ENCODE assay signal across 9 cellular contexts in genomic region chr1:247110627-247111258, GRCh38. TPM values are rescaled to one million over a fixed set of nuclear protein-coding genes. Genes with fewer than 3 reads are reported as not detected.
DNase-seq lines count a peak whose midpoint lies in the region; ATAC-seq, FAIRE-seq and TF ChIP-seq lines count a peak whose summit lies in the region.
"Had no signal": no experiment of that assay in that cellular context is flagged by ENCODE, and none has a peak within 500 bp of the region (broad histone marks: within the 10 kb centered on the region; RNA-seq: fewer than 3 reads in every experiment).

No MANE protein-coding gene starts in this region.

- WGBS in H1 (ENCODE audit: extremely low coverage in 1 of 2, insufficient coverage in 1 of 2, insufficient read length in 1 of 2, insufficient replicate concordance in 2 of 2, low coverage in 1 of 2, low lambda C conversion rate in 2 of 2, missing lambda C conversion rate in 1 of 2), 2 experiments = 21% methylated on average over 28 of the region's 30 CpGs; no CpG with 5 or more reads in 1 of the 2 experiments

- CTCF ChIA-PET in H1 (lab: Charles Lee; ENCODE audit: partially characterized antibody) = interaction anchor here (0.6 to 1.3 kb wide), 3 partner anchors 9 to 135 kb away, joined by 3 to 5 read pairs (median 3); no protein-coding TSS in a partner anchor

- peak overlapping the region in 1 of 3 donors; percentile 29 for H3K27ac Mint-ChIP-seq in CD4-positive, CD25-positive, alpha-beta regulatory T cell
- no peak overlapping the region for H3K27ac Mint-ChIP-seq in T-helper 1 cell treated with Interleukin-12 subunit alpha and Interleukin-12 subunit beta and Interleukin-4 antibody, amounts not matched to agents 30 μg/mL and 1 μg/mL, for 36 hours
- peak overlapping the region; percentile 77 to 91 (median 87) for H3K27ac Mint-ChIP-seq in nephron
- peak overlapping the region; percentile 88 for H3K27ac Mint-ChIP-seq in type B pancreatic cell

- H2BK5ac ChIP-seq in H1 (ENCODE audit: low read depth, low read length) = no peak overlapping the region

- peaks cover 0 to 3% of the 10 kb centered on the region in 2 experiments for H4K20me1 ChIP-seq in H1 (replicated peaks in 1 of 2; ENCODE audit: control insufficient read depth in 1 of 2, insufficient read depth in 2 of 2, low read length in 2 of 2)

- peaks cover 20% of the 10 kb centered on the region for H3K4me1 ChIP-seq in CD4-positive, CD25-positive, alpha-beta regulatory T cell (ENCODE audit: control insufficient read depth, insufficient read depth, low read length, poor library complexity, severe bottlenecking)
- H3K4me1 ChIP-seq in H1 (replicated peaks in 1 of 4; ENCODE audit: control insufficient read depth in 3 of 4, insufficient read depth in 4 of 4, low read length in 3 of 4) = peaks cover 0 to 6% (median 5%) of the 10 kb centered on the region in 4 experiments; a peak in 6 of 7 replicates

- ATAC-seq in CD4-positive, CD25-positive, alpha-beta regulatory T cell (ENCODE audit: low read depth in 2 of 2) = no peak

- TF ChIP-seq CTCF in H1 (IDR thresholded peaks at IDR 0.05; ENCODE audit: control extremely low read depth in 1 of 3, insufficient read depth in 1 of 3, low read depth in 1 of 3, low read length in 3 of 3) = no peak
- no peak for TF ChIP-seq CTCF in nephron (IDR thresholded peaks at IDR 0.05; ENCODE audit: unreplicated experiment in 3 of 3)
- TF ChIP-seq CTCF in type B pancreatic cell (conservative IDR thresholded peaks at IDR 0.05) = no peak

- FAIRE-seq in H1 (lab: Jason Lieb, UNC) = no peak
- FAIRE-seq: colon had no signal

- peak in 1 of 3 donors; percentile 33 for DNase-seq in CD4-positive, CD25-positive, alpha-beta regulatory T cell
- no peak for DNase-seq in H1 (ENCODE audit: low read depth in 1 of 2, low spot score in 2 of 2)
- DNase-seq in type B pancreatic cell (ENCODE audit: extremely low spot score, unreplicated experiment) = no peak
- DNase-seq in NCI-H2029 treated with DMSO at 0.1 percent for 48 hours (lab: John Stamatoyannopoulos, UW) = no peak
- DNase-seq in SIG-M5 treated with dmso at 0.1 percent for 504 hours (lab: John Stamatoyannopoulos, UW; ENCODE audit: unreplicated experiment) = no peak
- no peak for DNase-seq in GOT3 (lab: John Stamatoyannopoulos, UW)

- no peak overlapping the region for H2BK120ac ChIP-seq in H1 (replicated peaks; ENCODE audit: low read depth, low read length)

- H3K36me3 Mint-ChIP-seq in CD4-positive, CD25-positive, alpha-beta regulatory T cell = no peaks in the 10 kb centered on the region
- H3K36me3 Mint-ChIP-seq in T-helper 1 cell treated with Interleukin-12 subunit alpha and Interleukin-12 subunit beta and Interleukin-4 antibody, amounts not matched to agents 30 μg/mL and 1 μg/mL, for 36 hours (ENCODE audit: low read depth) = no peaks in the 10 kb centered on the region
- peaks cover 27% of the 10 kb centered on the region for H3K36me3 Mint-ChIP-seq in nephron (ENCODE audit: low read depth)
- H3K36me3 Mint-ChIP-seq in type B pancreatic cell = peaks cover 12% of the 10 kb centered on the region

- H4K8ac ChIP-seq in H1 (ENCODE audit: extremely low read depth, insufficient read depth, low read length) = peak overlapping the region; percentile 41; the same call in 1 of the 2 replicates

- peaks cover 16% of the 10 kb centered on the region; the same call in 1 of the 2 replicates for H3K23me2 ChIP-seq in H1 (ENCODE audit: low read depth, low read length)

- H3K4me2 ChIP-seq in H1 (ENCODE audit: insufficient read depth in 1 of 2, low read depth in 2 of 2, low read length in 2 of 2) = peak overlapping the region; percentile 47 to 94

- no peak overlapping the region for H4K5ac ChIP-seq in H1 (ENCODE audit: insufficient read length, low read depth, low read length)

- H3K79me2 ChIP-seq in H1 (ENCODE audit: control insufficient read depth in 1 of 2, insufficient read depth in 2 of 2, low read length in 2 of 2) = no peaks in the 10 kb centered on the region

- H3K79me1 ChIP-seq in H1 (ENCODE audit: low read depth, low read length) = no peaks in the 10 kb centered on the region

- no peak; a peak in 1 of 3 replicates for TF ChIP-seq POLR2A in H1 (IDR thresholded peaks at IDR 0.05; ENCODE audit: control extremely low read depth in 1 of 2, low read depth in 2 of 2, low read length in 2 of 2)

- no peak overlapping the region for H2BK20ac ChIP-seq in H1 (ENCODE audit: low read length)

- no peak overlapping the region for H2BK15ac ChIP-seq in H1 (ENCODE audit: low read length)

- H3K18ac ChIP-seq in H1 (ENCODE audit: extremely low read depth, low read length) = no peak overlapping the region

- H3K27me3 ChIP-seq in CD4-positive, CD25-positive, alpha-beta regulatory T cell (ENCODE audit: control insufficient read depth, insufficient read depth, low read length) = peaks cover 20% of the 10 kb centered on the region
- H3K27me3 ChIP-seq in H1 (replicated peaks in 1 of 4; ENCODE audit: control insufficient read depth in 3 of 4, extremely low read depth in 1 of 4, insufficient read depth in 3 of 4, low read length in 3 of 4) = peaks cover 2 to 32% (median 15%) of the 10 kb centered on the region in 4 experiments

- H3K9me3 ChIP-seq in CD4-positive, CD25-positive, alpha-beta regulatory T cell (ENCODE audit: control insufficient read depth in 2 of 2, low read length in 2 of 2) = no peaks in the 10 kb centered on the region
- no peaks in the 10 kb centered on the region for H3K9me3 ChIP-seq in H1 (ENCODE audit: insufficient read depth in 2 of 2, low read depth in 1 of 2, low read length in 1 of 2)

- H3K14ac ChIP-seq in H1 (ENCODE audit: insufficient read length) = no peak overlapping the region

- no peak overlapping the region; a peak in 1 of 7 replicates for H3K9ac ChIP-seq in H1 (replicated peaks in 1 of 4; ENCODE audit: extremely low read depth in 1 of 4, low read depth in 3 of 4, low read length in 3 of 4)

- H2AK5ac ChIP-seq in H1 (ENCODE audit: low read depth, low read length) = no peak overlapping the region

- TF ChIP-seq RAD21 in H1 (IDR thresholded peaks at IDR 0.05 in 1 of 2, conservative IDR thresholded peaks at IDR 0.05 in 1 of 2; ENCODE audit: low read depth in 2 of 2, low read length in 2 of 2) = no peak

- no peak overlapping the region for H2BK12ac ChIP-seq in H1 (ENCODE audit: low read depth, low read length)

- H3K9me3 Mint-ChIP-seq in CD4-positive, CD25-positive, alpha-beta regulatory T cell = peaks cover 0 to 3% (median 0%) of the 10 kb centered on the region in 7 donors
- H3K9me3 Mint-ChIP-seq in T-helper 1 cell treated with Interleukin-12 subunit alpha and Interleukin-12 subunit beta and Interleukin-4 antibody, amounts not matched to agents 30 μg/mL and 1 μg/mL, for 36 hours = peaks cover 16% of the 10 kb centered on the region
- H3K9me3 Mint-ChIP-seq in nephron (peaks cover 2% of the 10 kb centered on the region), type B pancreatic cell (no peaks in the 10 kb centered on the region)

- H3K4me1 Mint-ChIP-seq in CD4-positive, CD25-positive, alpha-beta regulatory T cell = peaks cover 5 to 13% (median 6%) of the 10 kb centered on the region in 4 donors
- peaks cover 4% of the 10 kb centered on the region for H3K4me1 Mint-ChIP-seq in T-helper 1 cell treated with Interleukin-12 subunit alpha and Interleukin-12 subunit beta and Interleukin-4 antibody, amounts not matched to agents 30 μg/mL and 1 μg/mL, for 36 hours (ENCODE audit: low read depth)
- H3K4me1 Mint-ChIP-seq in nephron (peaks cover 11% of the 10 kb centered on the region), type B pancreatic cell (ENCODE audit: unreplicated experiment) (peaks cover 10% of the 10 kb centered on the region)

- no peak for TF ChIP-seq EP300 in H1 (IDR thresholded peaks at IDR 0.05; ENCODE audit: borderline replicate concordance in 1 of 2, low read depth in 2 of 2, low read length in 2 of 2)

- peaks cover 42% of the 10 kb centered on the region for H3K27me3 Mint-ChIP-seq in CD4-positive, CD25-positive, alpha-beta regulatory T cell
- peaks cover 63% of the 10 kb centered on the region for H3K27me3 Mint-ChIP-seq in T-helper 1 cell treated with Interleukin-12 subunit alpha and Interleukin-12 subunit beta and Interleukin-4 antibody, amounts not matched to agents 30 μg/mL and 1 μg/mL, for 36 hours (ENCODE audit: low read depth)
- H3K27me3 Mint-ChIP-seq in nephron (ENCODE audit: low read depth) (peaks cover 3% of the 10 kb centered on the region), type B pancreatic cell (peaks cover 4% of the 10 kb centered on the region)

- H3K4me3 Mint-ChIP-seq in CD4-positive, CD25-positive, alpha-beta regulatory T cell = peak overlapping the region; percentile 62 to 85 (median 71)
- H3K4me3 Mint-ChIP-seq in T-helper 1 cell treated with Interleukin-12 subunit alpha and Interleukin-12 subunit beta and Interleukin-4 antibody, amounts not matched to agents 30 μg/mL and 1 μg/mL, for 36 hours = peak overlapping the region; percentile 59
- peak overlapping the region; percentile 83 to 88 (median 85) for H3K4me3 Mint-ChIP-seq in nephron
- H3K4me3 Mint-ChIP-seq in type B pancreatic cell = peak overlapping the region; percentile 91

- H3K56ac ChIP-seq in H1 (replicated peaks; ENCODE audit: insufficient read length, low read depth, low read length) = no peak overlapping the region

- POLR2A ChIA-PET in H1 (lab: Charles Lee; ENCODE audit: partially characterized antibody) = interaction anchor here (1.5 kb wide), 1 partner anchor 180 kb away, joined by 4 read pairs; no protein-coding TSS in a partner anchor

- no peak overlapping the region for H3K4ac ChIP-seq in H1 (replicated peaks; ENCODE audit: insufficient read length, low read depth, low read length)

- no peak overlapping the region for H4K91ac ChIP-seq in H1 (replicated peaks; ENCODE audit: insufficient read length, low read length)

- H3K36me3 ChIP-seq in CD4-positive, CD25-positive, alpha-beta regulatory T cell (ENCODE audit: control insufficient read depth, insufficient read depth, low read length) = no peaks in the 10 kb centered on the region
- no peaks in the 10 kb centered on the region for H3K36me3 ChIP-seq in H1 (ENCODE audit: control insufficient read depth in 2 of 4, insufficient read depth in 4 of 4, low read length in 3 of 4)

- no peak overlapping the region for H3K23ac ChIP-seq in H1 (ENCODE audit: insufficient read length)

- no peak overlapping the region for H3K27ac ChIP-seq in CD4-positive, CD25-positive, alpha-beta regulatory T cell (ENCODE audit: insufficient read depth, low read length, poor library complexity, severe bottlenecking)
- no peak overlapping the region for H3K27ac ChIP-seq in H1 (ENCODE audit: low read depth, low read length)

- H2AFZ ChIP-seq in H1 (ENCODE audit: low read length) = no peak overlapping the region; the same call in 1 of the 2 replicates

- H3K4me3 ChIP-seq in CD4-positive, CD25-positive, alpha-beta regulatory T cell (ENCODE audit: low read depth, low read length) = peak overlapping the region; percentile 55
- H3K4me3 ChIP-seq in H1 (ENCODE audit: extremely low read depth in 1 of 4, insufficient read depth in 2 of 4, low read depth in 3 of 4, low read length in 4 of 4) = peak overlapping the region; percentile 40 to 73 (median 56)

RNA-seq across cellular contexts. Expression of gene ZNF669, which starts 6.6 kb away (rescaled TPM):
- 15.7 TPM for total RNA-seq in CD4-positive, CD25-positive, alpha-beta regulatory T cell
- 10 to 100 TPM; 10.1 to 24.9 (median 14.8) TPM for polyA plus RNA-seq in CD4-positive, CD25-positive, alpha-beta regulatory T cell
- total RNA-seq in H1 (2021; fragmentation: NEBNext Ultra II Directional; extraction: Animal tissue kit (Norgen Biotek cat#: 25700)) = 19.6 and 20.3 TPM in 2 replicates
- polyA plus RNA-seq in H1 (2011; rRNA removed) = 3.8 and 4.8 TPM in 2 replicates
- polyA plus RNA-seq in H1 (2011; cell fraction: cytosol; rRNA removed) = 6.7 TPM
- polyA plus RNA-seq in H1 (2011; cell fraction: nucleus; rRNA removed) = 4.8 TPM
- 7.8 to 11.6 TPM (median 9.9 TPM) in 4 replicates for polyA plus RNA-seq in H1 (2012, experiment 1 of 2)
- 2.4 TPM for polyA plus RNA-seq in H1 (2012, experiment 2 of 2)
- 12.2 TPM for polyA plus RNA-seq in H1 (2013, experiment 1 of 2)
- polyA plus RNA-seq in H1 (2013, experiment 2 of 2) = 14.2 TPM
- 10.3 and 12.9 TPM in 2 replicates for polyA minus RNA-seq in H1 (2011; rRNA and poly(A)+ RNA removed)
- polyA minus RNA-seq in H1 (2011; cell fraction: cytosol; rRNA and poly(A)+ RNA removed) = 11.7 TPM
- polyA minus RNA-seq in H1 (2011; cell fraction: nucleus; rRNA and poly(A)+ RNA removed) = 17.2 TPM
- total RNA-seq in type B pancreatic cell (ENCODE audit: low replicate concordance) = 19.8 and 21.3 TPM in 2 replicates

RNA-seq across cellular contexts. Expression of gene ZNF670, which starts 32.1 kb away (rescaled TPM):
- 0.37 TPM for total RNA-seq in CD4-positive, CD25-positive, alpha-beta regulatory T cell
- 1 to 10 TPM in 1 of 4 donors, under 1 TPM in 3; 0.54 to 1.4 (median 0.80) TPM for polyA plus RNA-seq in CD4-positive, CD25-positive, alpha-beta regulatory T cell
- 11.7 and 15.4 TPM in 2 replicates for total RNA-seq in H1 (2021; fragmentation: NEBNext Ultra II Directional; extraction: Animal tissue kit (Norgen Biotek cat#: 25700))
- polyA plus RNA-seq in H1 (2011; rRNA removed) = 1.5 and 2.8 TPM in 2 replicates
- 3.9 TPM for polyA plus RNA-seq in H1 (2011; cell fraction: cytosol; rRNA removed)
- polyA plus RNA-seq in H1 (2011; cell fraction: nucleus; rRNA removed) = 0.97 TPM
- polyA plus RNA-seq in H1 (2012, experiment 1 of 2) = 5.4 to 9.7 TPM (median 5.7 TPM) in 4 replicates
- 0.46 TPM for polyA plus RNA-seq in H1 (2012, experiment 2 of 2)
- 6.3 TPM for polyA plus RNA-seq in H1 (2013, experiment 1 of 2)
- polyA plus RNA-seq in H1 (2013, experiment 2 of 2) = 6.7 TPM
- 5.4 and 9.3 TPM in 2 replicates for polyA minus RNA-seq in H1 (2011; rRNA and poly(A)+ RNA removed)
- 5.1 TPM for polyA minus RNA-seq in H1 (2011; cell fraction: cytosol; rRNA and poly(A)+ RNA removed)
- 7.4 TPM for polyA minus RNA-seq in H1 (2011; cell fraction: nucleus; rRNA and poly(A)+ RNA removed)
- total RNA-seq in type B pancreatic cell (ENCODE audit: low replicate concordance) = 6.6 and 8.5 TPM in 2 replicates
